ENCODE assay signal across 20 cellular contexts in the genomic region with DNA sequence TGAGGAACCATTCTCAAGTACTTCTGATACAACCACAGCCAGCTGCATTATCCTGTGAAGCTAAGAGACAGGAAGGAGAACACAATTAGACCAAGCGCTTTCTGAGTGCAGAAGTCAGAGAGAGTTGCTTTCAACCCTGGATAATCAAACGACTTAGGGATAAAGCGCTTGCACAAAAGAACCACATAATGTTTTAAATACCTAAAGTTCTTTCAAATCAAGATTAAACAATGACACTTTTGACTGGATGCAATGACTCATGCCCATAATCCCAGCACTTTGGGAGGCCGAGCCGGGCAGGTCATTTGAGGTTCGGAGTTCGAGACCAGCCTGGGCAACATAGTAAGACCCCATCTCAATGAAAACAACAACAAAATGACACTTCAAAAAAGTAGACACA.
DNase-seq lines count a peak whose midpoint lies in the region; ATAC-seq and TF ChIP-seq lines count a peak whose summit lies in the region.
"Had no signal": no experiment of that assay in that cellular context is flagged by ENCODE, and none has a peak within 500 bp of the region (broad histone marks: within the 10 kb centered on the region; RNA-seq: fewer than 3 reads in every experiment).

No MANE protein-coding gene starts in this region.

- ATAC-seq in GM18520 (IDR thresholded peaks at IDR 0.05; ENCODE audit: unreplicated experiment) (no peak), GM21515 (IDR thresholded peaks at IDR 0.05; ENCODE audit: unreplicated experiment) (no peak)
- ATAC-seq: activated CD8-positive, alpha-beta T cell treated with anti-CD3 and anti-CD28 coated beads for 36 hours; GM12878 had no signal

- H3K27me3 Mint-ChIP-seq in neural progenitor cell (ENCODE audit: insufficient read depth, low read depth) = no peaks in the 10 kb centered on the region
- H3K27me3 Mint-ChIP-seq: activated CD8-positive, alpha-beta T cell treated with anti-CD3 and anti-CD28 coated beads for 36 hours; activated naive CD4-positive, alpha-beta T cell treated with anti-CD3 and anti-CD28 coated beads, Interleukin-2, amount 50 U/mL, for 24 hours; stimulated activated naive CD8-positive, alpha-beta T cell treated with anti-CD3 and anti-CD28 coated beads, Interleukin-15, Interleukin-2, amounts not matched to agents 100 ng/mL and 50 ng/mL, for 24 hours had no signal

- H3K36me3 Mint-ChIP-seq in neural progenitor cell = peaks cover 31% of the 10 kb centered on the region

- no peaks in the 10 kb centered on the region for H3K4me1 Mint-ChIP-seq in neural progenitor cell
- H3K4me1 Mint-ChIP-seq: activated naive CD4-positive, alpha-beta T cell treated with anti-CD3 and anti-CD28 coated beads, Interleukin-2, amount 50 U/mL, for 24 hours had no signal

- DNase-seq in M059J (ENCODE audit: low read depth) = peak; percentile 81
- DNase-seq in adipocyte (ENCODE audit: low read depth) = peak; percentile 23
- peak; percentile 77 for DNase-seq in neural progenitor cell (ENCODE audit: low spot score)
- DNase-seq in epidermal melanocyte (ENCODE audit: insufficient read length, low spot score) = no peak
- no peak for DNase-seq in stimulated activated naive CD4-positive, alpha-beta T cell (lab: John Stamatoyannopoulos, UW)
- DNase-seq: activated CD8-positive, alpha-beta T cell treated with anti-CD3 and anti-CD28 coated beads for 36 hours; activated T-cell treated with anti-CD3 and anti-CD28 coated beads, Interleukin-2, amount 50 U/mL, for 48 hours; NCI-H1417 treated with DMSO at 0.1 percent for 48 hours; NCI-H748 treated with DMSO at 0.1 percent for 48 hours; nephron progenitor cell had no signal

- peaks cover 0 to 13% (median 7%) of the 10 kb centered on the region in 11 experiments; a peak in 11 of 22 replicates for H3K9me3 ChIP-seq in BLaER1 treated with 17β-estradiol and CSF1 and Interleukin-3, amounts not matched to agents 10 nM and 100 nM (replicated peaks in 1 of 11)
- H3K9me3 ChIP-seq in adipocyte (ENCODE audit: control insufficient read depth, low read length) (no peaks in the 10 kb centered on the region), neural progenitor cell (ENCODE audit: low read depth) (no peaks in the 10 kb centered on the region)

- no peak overlapping the region for H2AFZ ChIP-seq in neural progenitor cell (replicated peaks)

- H3K9ac ChIP-seq in BLaER1 treated with 17β-estradiol and CSF1 and Interleukin-3, amounts not matched to agents 10 nM and 100 nM = no peak overlapping the region
- H3K9ac ChIP-seq in adipocyte (ENCODE audit: low read length) (no peak overlapping the region), neural progenitor cell (no peak overlapping the region)
- H3K9ac ChIP-seq: KMS-11 had no signal

- no peaks in the 10 kb centered on the region for H3K79me2 ChIP-seq in neural progenitor cell (ENCODE audit: low read depth)

- no peaks in the 10 kb centered on the region for H4K20me1 ChIP-seq in BLaER1 treated with 17β-estradiol and CSF1 and Interleukin-3, amounts not matched to agents 10 nM and 100 nM
- H4K20me1 ChIP-seq in neural progenitor cell (ENCODE audit: low read depth) = no peaks in the 10 kb centered on the region

- H3K4me1 ChIP-seq in BLaER1 treated with 17β-estradiol and CSF1 and Interleukin-3, amounts not matched to agents 10 nM and 100 nM = peaks cover 0 to 17% (median 14%) of the 10 kb centered on the region in 10 experiments; a peak in 16 of 20 replicates
- peaks cover 11% of the 10 kb centered on the region for H3K4me1 ChIP-seq in adipocyte (ENCODE audit: control insufficient read depth, insufficient read depth, low read length)
- peaks cover 9% of the 10 kb centered on the region for H3K4me1 ChIP-seq in neural progenitor cell

- no peaks in the 10 kb centered on the region for H3K9me3 Mint-ChIP-seq in neural progenitor cell
- H3K9me3 Mint-ChIP-seq: activated CD8-positive, alpha-beta T cell treated with anti-CD3 and anti-CD28 coated beads for 36 hours; activated naive CD4-positive, alpha-beta T cell treated with anti-CD3 and anti-CD28 coated beads, Interleukin-2, amount 50 U/mL, for 24 hours; nephron progenitor cell; stimulated activated naive CD8-positive, alpha-beta T cell treated with anti-CD3 and anti-CD28 coated beads, Interleukin-15, Interleukin-2, amounts not matched to agents 100 ng/mL and 50 ng/mL, for 24 hours had no signal

- no peaks in the 10 kb centered on the region for H3K27me3 ChIP-seq in BLaER1 treated with 17β-estradiol and CSF1 and Interleukin-3, amounts not matched to agents 10 nM and 100 nM
- H3K27me3 ChIP-seq in adipocyte (replicated peaks; ENCODE audit: control insufficient read depth, insufficient read depth, low read length) = no peaks in the 10 kb centered on the region
- no peaks in the 10 kb centered on the region for H3K27me3 ChIP-seq in neural progenitor cell
- H3K27me3 ChIP-seq: cardiac muscle cell had no signal

- H3K4me3 ChIP-seq in BLaER1 treated with 17β-estradiol and CSF1 and Interleukin-3, amounts not matched to agents 10 nM and 100 nM = no peak overlapping the region
- H3K4me3 ChIP-seq in adipocyte (ENCODE audit: low read length) (no peak overlapping the region), neural progenitor cell (no peak overlapping the region)
- H3K4me3 ChIP-seq: cardiac muscle cell, GM12878 had no signal

- TF ChIP-seq CTCF in neural progenitor cell (IDR thresholded peaks at IDR 0.05) = no peak

- H3K4me3 Mint-ChIP-seq in neural progenitor cell = no peak overlapping the region
- H3K4me3 Mint-ChIP-seq: activated CD8-positive, alpha-beta T cell treated with anti-CD3 and anti-CD28 coated beads for 36 hours; activated naive CD4-positive, alpha-beta T cell treated with anti-CD3 and anti-CD28 coated beads, Interleukin-2, amount 50 U/mL, for 24 hours; mesothelial cell of epicardium; nephron progenitor cell; stimulated activated naive CD8-positive, alpha-beta T cell treated with anti-CD3 and anti-CD28 coated beads, Interleukin-15, Interleukin-2, amounts not matched to agents 100 ng/mL and 50 ng/mL, for 24 hours had no signal

- H3K36me3 ChIP-seq in BLaER1 treated with 17β-estradiol and CSF1 and Interleukin-3, amounts not matched to agents 10 nM and 100 nM = peaks cover 0 to 93% (median 5%) of the 10 kb centered on the region in 11 experiments; a peak in 10 of 22 replicates
- H3K36me3 ChIP-seq in adipocyte (ENCODE audit: control insufficient read depth, insufficient read depth, low read length, severe bottlenecking) (peaks cover 72% of the 10 kb centered on the region), neural progenitor cell (peaks cover 12% of the 10 kb centered on the region)

- H3K27ac Mint-ChIP-seq in neural progenitor cell = no peak overlapping the region
- H3K27ac Mint-ChIP-seq: activated CD8-positive, alpha-beta T cell treated with anti-CD3 and anti-CD28 coated beads for 36 hours; activated naive CD4-positive, alpha-beta T cell treated with anti-CD3 and anti-CD28 coated beads, Interleukin-2, amount 50 U/mL, for 24 hours; mesothelial cell of epicardium; nephron progenitor cell; stimulated activated naive CD8-positive, alpha-beta T cell treated with anti-CD3 and anti-CD28 coated beads, Interleukin-15, Interleukin-2, amounts not matched to agents 100 ng/mL and 50 ng/mL, for 24 hours had no signal

- H3K4me2 ChIP-seq in BLaER1 treated with 17β-estradiol and CSF1 and Interleukin-3, amounts not matched to agents 10 nM and 100 nM = peak overlapping the region in 9 of 11 experiments; percentile 13 to 51 (median 38); a peak in 16 of 22 replicates
- peak overlapping the region; percentile 31 for H3K4me2 ChIP-seq in neural progenitor cell
- H3K4me2 ChIP-seq: KMS-11 had no signal

- H3K27ac ChIP-seq in BLaER1 treated with 17β-estradiol and CSF1 and Interleukin-3, amounts not matched to agents 10 nM and 100 nM = 0 out of 22 replicates have a peak overlapping the region, but pooled peaks of 1 of the 11 experiments have one; percentile 28
- H3K27ac ChIP-seq in neural progenitor cell = peak overlapping the region; percentile 69
- H3K27ac ChIP-seq: cardiac muscle cell, KMS-11, VCaP had no signal

- H3F3A ChIP-seq in neural progenitor cell (ENCODE audit: low read depth) = peaks cover 16% of the 10 kb centered on the region

Comparison
In these comparisons a context has a peak if more than half of its experiments do, and no peak if none do; other contexts are left out.
1. DNase-seq: peak in M059J (single experiment), adipocyte (single experiment) and neural progenitor cell (single experiment); none in epidermal melanocyte (single experiment) and stimulated activated naive CD4-positive, alpha-beta T cell (0 of 6).